ENCODE assay signal across 1 cellular context in genomic region chr7:127651556-127652332, GRCh38.
A peak's percentile ranks its signal among the peaks of the same experiment; 100 is the strongest.
TF ChIP-seq lines count a peak whose summit lies in the region.

TSS of gene SND1 (plus strand) at chr7:127652194. CDS start at chr7:127652374, 180 bp downstream.

TF ChIP-seq in HepG2, 621 proteins besides CTCF, POLR2A, EP300 and RAD21 (continued from another document and continues in another):
- TF ChIP-seq TCF7 (IDR thresholded peaks at IDR 0.05; ENCODE audit: low read depth) (no peak), HDAC2 (CRISPR knock-in tag; IDR thresholded peaks at IDR 0.05) (no peak; the same call in 1 of the 2 replicates), SP140L (CRISPR knock-in tag; IDR thresholded peaks at IDR 0.05; ENCODE audit: borderline replicate concordance) (no peak), RNF219 (CRISPR knock-in tag; IDR thresholded peaks at IDR 0.05) (no peak), NR0B2 (CRISPR knock-in tag; IDR thresholded peaks at IDR 0.05) (no peak; the same call in none of the 2 replicates), DMAP1 (CRISPR knock-in tag; IDR thresholded peaks at IDR 0.05) (peak; percentile 96), ZNF20 (CRISPR knock-in tag; IDR thresholded peaks at IDR 0.05) (no peak), SATB2 (CRISPR knock-in tag; IDR thresholded peaks at IDR 0.05) (0 out of 2 replicates have a peak, but pooled peaks have one; percentile 31), IRX3 (CRISPR knock-in tag; IDR thresholded peaks at IDR 0.05; ENCODE audit: borderline replicate concordance, low read depth) (no peak; the same call in 1 of the 2 replicates), CSRNP2 (CRISPR knock-in tag; conservative IDR thresholded peaks at IDR 0.05; ENCODE audit: low read depth) (no peak), ZNF136 (CRISPR knock-in tag; IDR thresholded peaks at IDR 0.05; ENCODE audit: low read depth) (0 out of 2 replicates have a peak, but pooled peaks have one; percentile 44), POLR2AphosphoS5 (IDR thresholded peaks at IDR 0.05; ENCODE audit: low read depth, low read length) (peak; percentile 67), AGO1 (IDR thresholded peaks at IDR 0.05; ENCODE audit: low read depth, low read length, poor library complexity, severe bottlenecking) (peak; percentile 37), ZNF746 (CRISPR knock-in tag; IDR thresholded peaks at IDR 0.05) (no peak; the same call in 1 of the 2 replicates), NFE2 (CRISPR knock-in tag; IDR thresholded peaks at IDR 0.05) (no peak), ZSCAN20 (CRISPR knock-in tag; IDR thresholded peaks at IDR 0.05; ENCODE audit: borderline replicate concordance) (0 out of 2 replicates have a peak, but pooled peaks have one; percentile 61), ZNF572 (CRISPR knock-in tag; IDR thresholded peaks at IDR 0.05) (no peak), ZNF598 (CRISPR knock-in tag; IDR thresholded peaks at IDR 0.05; ENCODE audit: borderline replicate concordance) (0 out of 2 replicates have a peak, but pooled peaks have one; percentile 76), RBM39 (IDR thresholded peaks at IDR 0.05; ENCODE audit: low read depth, low read length, poor library complexity, severe bottlenecking) (peak; percentile 76), ZFP82 (CRISPR knock-in tag; IDR thresholded peaks at IDR 0.05; ENCODE audit: borderline replicate concordance) (peak; percentile 94; the same call in 1 of the 2 replicates), ZNF607 (CRISPR knock-in tag; IDR thresholded peaks at IDR 0.05; ENCODE audit: borderline replicate concordance) (0 out of 2 replicates have a peak, but pooled peaks have one; percentile 72), ZNF530 (CRISPR knock-in tag; IDR thresholded peaks at IDR 0.05; ENCODE audit: low read depth) (no peak), ZNF280B (CRISPR knock-in tag; IDR thresholded peaks at IDR 0.05; ENCODE audit: borderline replicate concordance) (no peak; the same call in 1 of the 2 replicates), GATAD2A (CRISPR knock-in tag; IDR thresholded peaks at IDR 0.05) (no peak; the same call in 1 of the 2 replicates), KDM5A (IDR thresholded peaks at IDR 0.05; ENCODE audit: borderline replicate concordance, low read length) (no peak; the same call in 1 of the 2 replicates), XBP1 (CRISPR knock-in tag; IDR thresholded peaks at IDR 0.05) (peak; percentile 100), SIX4 (CRISPR knock-in tag; IDR thresholded peaks at IDR 0.05) (peak; percentile 31; the same call in 1 of the 2 replicates), ZBTB1 (CRISPR knock-in tag; IDR thresholded peaks at IDR 0.05; ENCODE audit: borderline replicate concordance) (0 out of 2 replicates have a peak, but pooled peaks have one; percentile 29), AHR (CRISPR knock-in tag; IDR thresholded peaks at IDR 0.05) (no peak), ATRX (CRISPR knock-in tag; IDR thresholded peaks at IDR 0.05; ENCODE audit: borderline replicate concordance) (no peak), ZNF724P (CRISPR knock-in tag; IDR thresholded peaks at IDR 0.05; ENCODE audit: borderline replicate concordance) (peak; percentile 19; the same call in 1 of the 2 replicates), CC2D1A (CRISPR knock-in tag; IDR thresholded peaks at IDR 0.05) (no peak), ZBTB7B (CRISPR knock-in tag; IDR thresholded peaks at IDR 0.05) (peak; percentile 92), KLF9 (CRISPR knock-in tag; IDR thresholded peaks at IDR 0.05; ENCODE audit: low read depth) (no peak), ZNF546 (CRISPR knock-in tag; conservative IDR thresholded peaks at IDR 0.05) (no peak), ZNF24 (IDR thresholded peaks at IDR 0.05) (no peak), ZNF775 (CRISPR knock-in tag; IDR thresholded peaks at IDR 0.05; ENCODE audit: borderline replicate concordance) (no peak), FOXM1 (CRISPR knock-in tag; IDR thresholded peaks at IDR 0.05) (no peak), KLF6 (CRISPR knock-in tag; IDR thresholded peaks at IDR 0.05) (peak; percentile 95), ARNTL (CRISPR knock-in tag; IDR thresholded peaks at IDR 0.05) (0 out of 2 replicates have a peak, but pooled peaks have one; percentile 24), MIXL1 (CRISPR knock-in tag; IDR thresholded peaks at IDR 0.05) (no peak), ZNF275 (CRISPR knock-in tag; IDR thresholded peaks at IDR 0.05; ENCODE audit: borderline replicate concordance) (peak; percentile 31; the same call in 1 of the 2 replicates), PAF1 (CRISPR knock-in tag; IDR thresholded peaks at IDR 0.05) (no peak), CBFB (CRISPR knock-in tag; IDR thresholded peaks at IDR 0.05) (peak; percentile 59; the same call in 1 of the 2 replicates), ZNF570 (CRISPR knock-in tag; IDR thresholded peaks at IDR 0.05; ENCODE audit: borderline replicate concordance) (no peak)
- TF ChIP-seq, protein P1, sequence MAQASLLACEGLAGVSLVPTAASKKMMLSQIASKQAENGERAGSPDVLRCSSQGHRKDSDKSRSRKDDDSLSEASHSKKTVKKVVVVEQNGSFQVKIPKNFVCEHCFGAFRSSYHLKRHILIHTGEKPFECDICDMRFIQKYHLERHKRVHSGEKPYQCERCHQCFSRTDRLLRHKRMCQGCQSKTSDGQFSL (CRISPR knock-in tag; IDR thresholded peaks at IDR 0.05), result no peak
- TF ChIP-seq, protein P2, sequence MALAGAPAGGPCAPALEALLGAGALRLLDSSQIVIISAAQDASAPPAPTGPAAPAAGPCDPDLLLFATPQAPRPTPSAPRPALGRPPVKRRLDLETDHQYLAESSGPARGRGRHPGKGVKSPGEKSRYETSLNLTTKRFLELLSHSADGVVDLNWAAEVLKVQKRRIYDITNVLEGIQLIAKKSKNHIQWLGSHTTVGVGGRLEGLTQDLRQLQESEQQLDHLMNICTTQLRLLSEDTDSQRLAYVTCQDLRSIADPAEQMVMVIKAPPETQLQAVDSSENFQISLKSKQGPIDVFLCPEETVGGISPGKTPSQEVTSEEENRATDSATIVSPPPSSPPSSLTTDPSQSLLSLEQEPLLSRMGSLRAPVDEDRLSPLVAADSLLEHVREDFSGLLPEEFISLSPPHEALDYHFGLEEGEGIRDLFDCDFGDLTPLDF (CRISPR knock-in tag; IDR thresholded peaks at IDR 0.05), result peak; percentile 70
- TF ChIP-seq, protein P3, sequence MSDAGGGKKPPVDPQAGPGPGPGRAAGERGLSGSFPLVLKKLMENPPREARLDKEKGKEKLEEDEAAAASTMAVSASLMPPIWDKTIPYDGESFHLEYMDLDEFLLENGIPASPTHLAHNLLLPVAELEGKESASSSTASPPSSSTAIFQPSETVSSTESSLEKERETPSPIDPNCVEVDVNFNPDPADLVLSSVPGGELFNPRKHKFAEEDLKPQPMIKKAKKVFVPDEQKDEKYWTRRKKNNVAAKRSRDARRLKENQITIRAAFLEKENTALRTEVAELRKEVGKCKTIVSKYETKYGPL (CRISPR knock-in tag; IDR thresholded peaks at IDR 0.05), result peak; percentile 68; the same call in 1 of the 2 replicates
- TF ChIP-seq, protein P4, sequence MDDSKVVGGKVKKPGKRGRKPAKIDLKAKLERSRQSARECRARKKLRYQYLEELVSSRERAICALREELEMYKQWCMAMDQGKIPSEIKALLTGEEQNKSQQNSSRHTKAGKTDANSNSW (CRISPR knock-in tag; IDR thresholded peaks at IDR 0.05; ENCODE audit: borderline replicate concordance), result no peak
- TF ChIP-seq, protein P5, sequence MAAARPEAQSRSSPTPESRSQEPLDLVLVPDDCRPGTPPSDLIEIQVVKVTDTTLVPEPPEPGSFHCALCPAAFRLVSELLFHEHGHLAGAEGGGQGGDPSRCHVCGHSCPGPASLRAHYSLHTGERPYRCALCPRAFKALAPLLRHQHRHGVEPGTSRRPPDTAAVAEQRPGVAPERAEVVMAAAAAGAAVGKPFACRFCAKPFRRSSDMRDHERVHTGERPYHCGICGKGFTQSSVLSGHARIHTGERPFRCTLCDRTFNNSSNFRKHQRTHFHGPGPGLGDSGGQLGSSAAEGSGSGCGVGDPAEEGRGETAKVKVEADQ (CRISPR knock-in tag; IDR thresholded peaks at IDR 0.05; ENCODE audit: borderline replicate concordance), result peak; percentile 88
- TF ChIP-seq, protein P6, sequence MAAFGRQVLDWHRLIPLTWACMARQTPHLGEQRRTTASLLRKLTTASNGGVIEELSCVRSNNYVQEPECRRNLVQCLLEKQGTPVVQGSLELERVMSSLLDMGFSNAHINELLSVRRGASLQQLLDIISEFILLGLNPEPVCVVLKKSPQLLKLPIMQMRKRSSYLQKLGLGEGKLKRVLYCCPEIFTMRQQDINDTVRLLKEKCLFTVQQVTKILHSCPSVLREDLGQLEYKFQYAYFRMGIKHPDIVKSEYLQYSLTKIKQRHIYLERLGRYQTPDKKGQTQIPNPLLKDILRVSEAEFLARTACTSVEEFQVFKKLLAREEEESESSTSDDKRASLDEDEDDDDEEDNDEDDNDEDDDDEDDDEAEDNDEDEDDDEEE (CRISPR knock-in tag; IDR thresholded peaks at IDR 0.05), result no peak
- TF ChIP-seq, protein P7, sequence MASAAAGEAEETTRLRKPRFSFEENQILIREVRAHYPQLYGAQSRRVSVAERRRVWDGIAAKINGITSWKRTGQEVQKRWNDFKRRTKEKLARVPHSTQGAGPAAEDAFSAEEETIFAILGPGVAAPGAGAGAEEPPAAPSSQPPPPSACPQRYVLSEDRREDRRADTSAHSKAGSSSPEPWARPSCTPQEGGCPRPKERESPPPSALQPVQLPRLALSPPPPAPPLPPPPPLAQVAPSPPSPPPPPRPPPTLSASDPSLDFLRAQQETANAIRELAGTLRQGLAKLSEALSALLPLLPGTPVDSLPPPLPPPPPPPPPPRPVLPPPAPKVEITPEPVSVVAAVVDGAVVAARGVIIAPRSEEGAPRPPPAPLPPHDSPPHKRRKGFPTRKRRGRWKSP (CRISPR knock-in tag; IDR thresholded peaks at IDR 0.05), result peak; percentile 57
- TF ChIP-seq, protein P8, sequence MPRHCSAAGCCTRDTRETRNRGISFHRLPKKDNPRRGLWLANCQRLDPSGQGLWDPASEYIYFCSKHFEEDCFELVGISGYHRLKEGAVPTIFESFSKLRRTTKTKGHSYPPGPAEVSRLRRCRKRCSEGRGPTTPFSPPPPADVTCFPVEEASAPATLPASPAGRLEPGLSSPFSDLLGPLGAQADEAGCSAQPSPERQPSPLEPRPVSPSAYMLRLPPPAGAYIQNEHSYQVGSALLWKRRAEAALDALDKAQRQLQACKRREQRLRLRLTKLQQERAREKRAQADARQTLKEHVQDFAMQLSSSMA (CRISPR knock-in tag; IDR thresholded peaks at IDR 0.05), result peak; percentile 99
- TF ChIP-seq, protein P9, sequence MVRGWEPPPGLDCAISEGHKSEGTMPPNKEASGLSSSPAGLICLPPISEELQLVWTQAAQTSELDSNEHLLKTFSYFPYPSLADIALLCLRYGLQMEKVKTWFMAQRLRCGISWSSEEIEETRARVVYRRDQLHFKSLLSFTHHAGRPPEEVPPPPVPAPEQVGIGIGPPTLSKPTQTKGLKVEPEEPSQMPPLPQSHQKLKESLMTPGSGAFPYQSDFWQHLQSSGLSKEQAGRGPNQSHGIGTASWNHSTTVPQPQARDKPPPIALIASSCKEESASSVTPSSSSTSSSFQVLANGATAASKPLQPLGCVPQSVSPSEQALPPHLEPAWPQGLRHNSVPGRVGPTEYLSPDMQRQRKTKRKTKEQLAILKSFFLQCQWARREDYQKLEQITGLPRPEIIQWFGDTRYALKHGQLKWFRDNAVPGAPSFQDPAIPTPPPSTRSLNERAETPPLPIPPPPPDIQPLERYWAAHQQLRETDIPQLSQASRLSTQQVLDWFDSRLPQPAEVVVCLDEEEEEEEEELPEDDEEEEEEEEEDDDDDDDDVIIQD (CRISPR knock-in tag; IDR thresholded peaks at IDR 0.05; ENCODE audit: low read depth), result no peak; the same call in 1 of the 2 replicates
